ENCODE assay signal across 20 cellular contexts in the genomic region with DNA sequence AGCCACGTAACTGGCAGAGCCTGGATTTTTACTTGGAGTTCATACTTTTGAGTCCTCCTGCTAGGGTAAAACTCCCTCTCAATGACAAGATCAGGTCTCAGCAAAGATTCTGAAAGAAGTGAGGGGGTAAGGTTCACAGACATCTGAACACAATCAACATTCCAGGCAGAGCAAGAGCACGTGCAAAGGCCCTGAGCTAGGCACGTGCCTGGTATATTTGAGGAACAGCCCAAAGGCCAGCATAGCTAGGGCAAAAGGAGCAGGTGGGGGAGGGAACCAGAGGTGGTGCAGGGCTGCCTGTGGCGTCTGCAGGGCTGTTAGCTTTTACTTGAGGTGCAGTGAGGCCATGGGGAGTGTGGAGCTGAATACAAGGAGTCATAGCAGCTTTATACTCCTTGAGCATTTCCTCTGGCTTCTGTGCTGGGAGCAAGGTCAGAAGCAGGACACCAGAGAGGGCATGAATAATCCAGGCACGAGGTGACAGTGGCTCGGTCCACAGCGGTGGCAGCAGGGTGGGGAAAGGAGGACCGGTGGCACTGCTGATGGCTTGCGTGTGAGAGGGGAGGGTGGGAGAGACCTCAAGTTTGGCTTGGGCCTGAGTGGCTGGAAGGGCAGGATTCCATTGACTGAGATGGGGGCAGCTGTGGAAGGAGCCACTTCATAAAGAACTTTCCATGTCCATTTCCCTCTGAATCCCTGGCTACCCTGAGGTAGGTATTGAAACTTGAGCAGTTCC.
"Had no signal": no experiment of that assay in that cellular context is flagged by ENCODE, and none has a peak within 500 bp of the region (broad histone marks: within the 10 kb centered on the region; RNA-seq: fewer than 3 reads in every experiment).

No MANE protein-coding gene starts in this region.

- H3K4me3 ChIP-seq: SJSA1, SK-N-MC had no signal

- H3K9me3 ChIP-seq: SJSA1 had no signal

- H3K27ac ChIP-seq: SJSA1, SK-N-MC had no signal

- H3K36me3 ChIP-seq: SJSA1 had no signal

- DNase-seq: IMR-90, KBM-7, MV-4-11, NCI-H1048, NCI-H1105, NCI-H1417, NCI-H146, NCI-H1694 treated with DMSO at 0.1 percent for 48 hours, NCI-H1930, NCI-H2081, NCI-H2107, NCI-H2227 treated with DMSO at 0.1 percent for 48 hours, NCI-H524, NCI-H526 treated with DMSO at 0.1 percent for 48 hours, NCI-H774, Right ventricle myocardium superior, RPMI8226, SIG-M5 had no signal

- H3K4me1 ChIP-seq: SJSA1 had no signal
